In the genomic region with DNA sequence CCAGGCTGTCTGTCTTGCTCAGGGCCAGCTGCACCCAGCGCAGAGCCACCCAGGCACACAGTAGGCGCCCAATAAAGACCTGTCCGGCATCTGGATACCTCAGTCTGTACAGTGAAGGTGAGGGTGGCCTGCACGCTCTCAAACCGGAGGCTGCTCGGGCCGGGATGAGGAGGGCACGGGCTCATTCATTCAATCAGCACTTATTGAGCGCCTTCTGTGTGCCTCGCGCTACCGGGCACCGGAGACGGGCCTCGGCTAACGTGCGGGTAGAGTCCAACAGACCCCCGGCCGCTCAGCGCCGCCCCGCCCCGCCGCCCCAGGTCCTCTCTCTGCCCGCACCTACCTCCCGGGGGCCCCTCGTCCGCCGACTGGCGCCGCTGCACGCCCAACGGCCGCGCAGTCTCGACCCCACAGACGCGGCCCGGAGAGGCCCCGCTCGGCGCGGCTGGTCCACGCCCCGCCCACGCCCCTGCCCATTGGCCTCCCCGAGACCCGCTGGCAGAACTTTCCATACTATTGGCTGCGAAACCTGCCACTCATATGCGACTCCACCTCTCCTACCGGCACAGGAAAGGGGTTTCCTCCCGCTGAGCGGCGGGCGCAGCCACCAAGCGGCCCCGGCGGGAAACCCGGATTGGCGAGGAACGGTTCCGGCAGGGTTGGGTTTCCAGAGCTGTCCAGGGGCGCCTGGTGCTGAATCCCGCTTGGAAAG, we compare ENCODE assay signal across 1 cellular context.
A peak's percentile ranks its signal among the peaks of the same experiment; 100 is the strongest.
TF ChIP-seq lines count a peak whose summit lies in the region.

SLC39A3 (minus strand) TSS at position 416 of the 712 bp plus-strand sequence. CDS start 2,760 bp downstream, outside the sequence.

TF ChIP-seq in HepG2, 621 proteins besides CTCF, POLR2A, EP300 and RAD21 (continued from another document and continues in another):
- TF ChIP-seq, protein P1, sequence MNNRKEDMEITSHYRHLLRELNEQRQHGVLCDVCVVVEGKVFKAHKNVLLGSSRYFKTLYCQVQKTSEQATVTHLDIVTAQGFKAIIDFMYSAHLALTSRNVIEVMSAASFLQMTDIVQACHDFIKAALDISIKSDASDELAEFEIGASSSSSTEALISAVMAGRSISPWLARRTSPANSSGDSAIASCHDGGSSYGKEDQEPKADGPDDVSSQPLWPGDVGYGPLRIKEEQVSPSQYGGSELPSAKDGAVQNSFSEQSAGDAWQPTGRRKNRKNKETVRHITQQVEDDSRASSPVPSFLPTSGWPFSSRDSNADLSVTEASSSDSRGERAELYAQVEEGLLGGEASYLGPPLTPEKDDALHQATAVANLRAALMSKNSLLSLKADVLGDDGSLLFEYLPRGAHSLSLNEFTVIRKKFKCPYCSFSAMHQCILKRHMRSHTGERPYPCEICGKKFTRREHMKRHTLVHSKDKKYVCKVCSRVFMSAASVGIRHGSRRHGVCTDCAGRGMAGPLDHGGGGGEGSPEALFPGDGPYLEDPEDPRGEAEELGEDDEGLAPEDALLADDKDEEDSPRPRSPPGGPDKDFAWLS (CRISPR knock-in tag; IDR thresholded peaks at IDR 0.05; ENCODE audit: borderline replicate concordance), result no peak
- TF ChIP-seq TARDBP (CRISPR knock-in tag; IDR thresholded peaks at IDR 0.05), result peak; percentile 94
- 0 out of 2 replicates have a peak, but pooled peaks have one; percentile 82 for TF ChIP-seq ZNF256 (CRISPR knock-in tag; conservative IDR thresholded peaks at IDR 0.05)
- peak; percentile 88 for TF ChIP-seq ZNF564 (CRISPR knock-in tag; IDR thresholded peaks at IDR 0.05)
- peak; percentile 70; the same call in 1 of the 2 replicates for TF ChIP-seq ZNF281 (CRISPR knock-in tag; IDR thresholded peaks at IDR 0.05; ENCODE audit: borderline replicate concordance)
- no peak; the same call in 1 of the 2 replicates for TF ChIP-seq FOXJ3 (CRISPR knock-in tag; IDR thresholded peaks at IDR 0.05; ENCODE audit: borderline replicate concordance)
- peak; percentile 99 for TF ChIP-seq HOXA5 (CRISPR knock-in tag; IDR thresholded peaks at IDR 0.05)
- TF ChIP-seq MAZ (IDR thresholded peaks at IDR 0.05; ENCODE audit: borderline replicate concordance, low read depth, low read length), result peak; percentile 85
- peak; percentile 87; the same call in 1 of the 2 replicates for TF ChIP-seq MAZ (CRISPR knock-in tag; IDR thresholded peaks at IDR 0.05; ENCODE audit: low read depth)
- TF ChIP-seq SMAD9 (CRISPR knock-in tag; IDR thresholded peaks at IDR 0.05), result peak; percentile 86
- TF ChIP-seq ATF7-NPFF (CRISPR knock-in tag; IDR thresholded peaks at IDR 0.05; ENCODE audit: low read depth), result peak; percentile 94
- TF ChIP-seq NR2F1 (CRISPR knock-in tag; IDR thresholded peaks at IDR 0.05), result peak in 1 of 2 experiments; percentile 48; a peak in 1 of 4 replicates
- TF ChIP-seq PAWR (CRISPR knock-in tag; IDR thresholded peaks at IDR 0.05; ENCODE audit: borderline replicate concordance), result no peak
- peak; percentile 78; the same call in 1 of the 2 replicates for TF ChIP-seq ZFP41 (CRISPR knock-in tag; IDR thresholded peaks at IDR 0.05; ENCODE audit: borderline replicate concordance)
- TF ChIP-seq ZBTB7A (CRISPR knock-in tag; IDR thresholded peaks at IDR 0.05), result no peak
- TF ChIP-seq SNAPC2 (CRISPR knock-in tag; IDR thresholded peaks at IDR 0.05), result peak; percentile 93; the same call in 1 of the 2 replicates
- TF ChIP-seq ZBTB43 (CRISPR knock-in tag; conservative IDR thresholded peaks at IDR 0.05), result peak; percentile 94
- peak; percentile 89 for TF ChIP-seq ZSCAN30 (CRISPR knock-in tag; IDR thresholded peaks at IDR 0.05)
- peak; percentile 66 for TF ChIP-seq TAF1 (CRISPR knock-in tag; IDR thresholded peaks at IDR 0.05)
- TF ChIP-seq NFYB (CRISPR knock-in tag; IDR thresholded peaks at IDR 0.05), result peak; percentile 92
- TF ChIP-seq, protein P2, sequence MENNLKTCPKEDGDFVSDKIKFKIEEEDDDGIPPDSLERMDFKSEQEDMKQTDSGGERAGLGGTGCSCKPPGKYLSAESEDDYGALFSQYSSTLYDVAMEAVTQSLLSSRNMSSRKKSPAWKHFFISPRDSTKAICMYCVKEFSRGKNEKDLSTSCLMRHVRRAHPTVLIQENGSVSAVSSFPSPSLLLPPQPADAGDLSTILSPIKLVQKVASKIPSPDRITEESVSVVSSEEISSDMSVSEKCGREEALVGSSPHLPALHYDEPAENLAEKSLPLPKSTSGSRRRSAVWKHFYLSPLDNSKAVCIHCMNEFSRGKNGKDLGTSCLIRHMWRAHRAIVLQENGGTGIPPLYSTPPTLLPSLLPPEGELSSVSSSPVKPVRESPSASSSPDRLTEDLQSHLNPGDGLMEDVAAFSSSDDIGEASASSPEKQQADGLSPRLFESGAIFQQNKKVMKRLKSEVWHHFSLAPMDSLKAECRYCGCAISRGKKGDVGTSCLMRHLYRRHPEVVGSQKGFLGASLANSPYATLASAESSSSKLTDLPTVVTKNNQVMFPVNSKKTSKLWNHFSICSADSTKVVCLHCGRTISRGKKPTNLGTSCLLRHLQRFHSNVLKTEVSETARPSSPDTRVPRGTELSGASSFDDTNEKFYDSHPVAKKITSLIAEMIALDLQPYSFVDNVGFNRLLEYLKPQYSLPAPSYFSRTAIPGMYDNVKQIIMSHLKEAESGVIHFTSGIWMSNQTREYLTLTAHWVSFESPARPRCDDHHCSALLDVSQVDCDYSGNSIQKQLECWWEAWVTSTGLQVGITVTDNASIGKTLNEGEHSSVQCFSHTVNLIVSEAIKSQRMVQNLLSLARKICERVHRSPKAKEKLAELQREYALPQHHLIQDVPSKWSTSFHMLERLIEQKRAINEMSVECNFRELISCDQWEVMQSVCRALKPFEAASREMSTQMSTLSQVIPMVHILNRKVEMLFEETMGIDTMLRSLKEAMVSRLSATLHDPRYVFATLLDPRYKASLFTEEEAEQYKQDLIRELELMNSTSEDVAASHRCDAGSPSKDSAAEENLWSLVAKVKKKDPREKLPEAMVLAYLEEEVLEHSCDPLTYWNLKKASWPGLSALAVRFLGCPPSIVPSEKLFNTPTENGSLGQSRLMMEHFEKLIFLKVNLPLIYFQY (CRISPR knock-in tag; IDR thresholded peaks at IDR 0.05; ENCODE audit: borderline replicate concordance), result peak; percentile 97
- peak; percentile 98 for TF ChIP-seq KDM2A (CRISPR knock-in tag; IDR thresholded peaks at IDR 0.05; ENCODE audit: borderline replicate concordance, low read depth)
- TF ChIP-seq NCOR1 (IDR thresholded peaks at IDR 0.05; ENCODE audit: borderline replicate concordance, low read length), result peak; percentile 47; the same call in 1 of the 2 replicates
- TF ChIP-seq ZC3H4 (CRISPR knock-in tag; IDR thresholded peaks at IDR 0.05; ENCODE audit: borderline replicate concordance), result no peak
- TF ChIP-seq, protein P3, sequence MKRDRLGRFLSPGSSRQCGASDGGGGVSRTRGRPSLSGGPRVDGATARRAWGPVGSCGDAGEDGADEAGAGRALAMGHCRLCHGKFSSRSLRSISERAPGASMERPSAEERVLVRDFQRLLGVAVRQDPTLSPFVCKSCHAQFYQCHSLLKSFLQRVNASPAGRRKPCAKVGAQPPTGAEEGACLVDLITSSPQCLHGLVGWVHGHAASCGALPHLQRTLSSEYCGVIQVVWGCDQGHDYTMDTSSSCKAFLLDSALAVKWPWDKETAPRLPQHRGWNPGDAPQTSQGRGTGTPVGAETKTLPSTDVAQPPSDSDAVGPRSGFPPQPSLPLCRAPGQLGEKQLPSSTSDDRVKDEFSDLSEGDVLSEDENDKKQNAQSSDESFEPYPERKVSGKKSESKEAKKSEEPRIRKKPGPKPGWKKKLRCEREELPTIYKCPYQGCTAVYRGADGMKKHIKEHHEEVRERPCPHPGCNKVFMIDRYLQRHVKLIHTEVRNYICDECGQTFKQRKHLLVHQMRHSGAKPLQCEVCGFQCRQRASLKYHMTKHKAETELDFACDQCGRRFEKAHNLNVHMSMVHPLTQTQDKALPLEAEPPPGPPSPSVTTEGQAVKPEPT (CRISPR knock-in tag; IDR thresholded peaks at IDR 0.05; ENCODE audit: low read depth), result peak; percentile 65; the same call in 1 of the 2 replicates
- TF ChIP-seq ZKSCAN8 (CRISPR knock-in tag; IDR thresholded peaks at IDR 0.05; ENCODE audit: borderline replicate concordance), result peak; percentile 100
- TF ChIP-seq SRF (IDR thresholded peaks at IDR 0.05; ENCODE audit: low read depth, low read length), result peak; percentile 73; the same call in 1 of the 2 replicates
- TF ChIP-seq RXRA (CRISPR knock-in tag; IDR thresholded peaks at IDR 0.05), result peak; percentile 89
- peak; percentile 83 for TF ChIP-seq BCL3 (CRISPR knock-in tag; IDR thresholded peaks at IDR 0.05)
- TF ChIP-seq MTF1 (CRISPR knock-in tag; IDR thresholded peaks at IDR 0.05), result peak; percentile 90; the same call in 1 of the 2 replicates
- peak; percentile 95 for TF ChIP-seq ZNF546 (CRISPR knock-in tag; conservative IDR thresholded peaks at IDR 0.05)
- TF ChIP-seq ZSCAN5A (CRISPR knock-in tag; IDR thresholded peaks at IDR 0.05; ENCODE audit: borderline replicate concordance), result peak; percentile 97
- peak; percentile 72; the same call in 1 of the 2 replicates for TF ChIP-seq ZNF644 (CRISPR knock-in tag; IDR thresholded peaks at IDR 0.05; ENCODE audit: low read depth)
- peak; percentile 98 for TF ChIP-seq ZFP36L2 (CRISPR knock-in tag; IDR thresholded peaks at IDR 0.05)
- TF ChIP-seq ERF (CRISPR knock-in tag; IDR thresholded peaks at IDR 0.05), result peak; percentile 100
- TF ChIP-seq, protein P4, sequence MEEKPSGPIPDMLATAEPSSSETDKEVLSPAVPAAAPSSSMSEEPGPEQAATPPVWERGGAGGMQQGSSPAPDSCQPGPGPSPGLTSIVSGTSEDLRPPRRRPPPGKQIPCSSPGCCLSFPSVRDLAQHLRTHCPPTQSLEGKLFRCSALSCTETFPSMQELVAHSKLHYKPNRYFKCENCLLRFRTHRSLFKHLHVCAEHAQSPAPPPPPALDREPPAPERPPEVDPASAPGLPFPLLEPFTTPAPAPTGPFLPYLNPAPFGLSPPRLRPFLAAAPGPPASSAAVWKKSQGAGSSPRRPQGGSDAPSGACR (CRISPR knock-in tag; IDR thresholded peaks at IDR 0.05), result peak; percentile 97
- TF ChIP-seq THAP11 (CRISPR knock-in tag; IDR thresholded peaks at IDR 0.05), result peak; percentile 95
- TF ChIP-seq XBP1 (CRISPR knock-in tag; IDR thresholded peaks at IDR 0.05), result peak; percentile 90; the same call in 1 of the 2 replicates
- peak; percentile 91 for TF ChIP-seq ATF3 (CRISPR knock-in tag; IDR thresholded peaks at IDR 0.05)
- TF ChIP-seq GTF3A (CRISPR knock-in tag; conservative IDR thresholded peaks at IDR 0.05), result no peak
- no peak for TF ChIP-seq ELF4 (CRISPR knock-in tag; IDR thresholded peaks at IDR 0.05; ENCODE audit: borderline replicate concordance)
- TF ChIP-seq ZNF652 (CRISPR knock-in tag; IDR thresholded peaks at IDR 0.05; ENCODE audit: borderline replicate concordance, low read depth), result 0 out of 2 replicates have a peak, but pooled peaks have one; percentile 60
- peak; percentile 78; the same call in 1 of the 2 replicates for TF ChIP-seq ZNF788 (CRISPR knock-in tag; IDR thresholded peaks at IDR 0.05; ENCODE audit: borderline replicate concordance)
- TF ChIP-seq ZNF230 (CRISPR knock-in tag; IDR thresholded peaks at IDR 0.05), result peak; percentile 93
- peak; percentile 78 for TF ChIP-seq FOSL2 (CRISPR knock-in tag; IDR thresholded peaks at IDR 0.05)
